ENCODE assay signal across 31 cellular contexts in genomic region chr6:119040229-119040628, GRCh38.
"Had no signal": no experiment of that assay in that cellular context is flagged by ENCODE, and none has a peak within 500 bp of the region (broad histone marks: within the 10 kb centered on the region; RNA-seq: fewer than 3 reads in every experiment).

No MANE protein-coding gene starts in this region.

- H3K9me3 ChIP-seq: breast epithelium, gastrocnemius medialis, ovary, SK-N-SH, suprapubic skin, tibial artery had no signal

- H2AFZ ChIP-seq: hepatocyte had no signal

- H3K27ac ChIP-seq: breast epithelium, epithelial cell of prostate, gastrocnemius medialis, hepatocyte, ovary, skin epidermis, suprapubic skin, tibial artery had no signal

- H3K79me2 ChIP-seq: hepatocyte had no signal

- H3K4me3 ChIP-seq: breast epithelium, gastrocnemius medialis, hepatocyte, ovary, skin epidermis, suprapubic skin, tibial artery had no signal

- H3K27me3 Mint-ChIP-seq: activated CD8-positive, alpha-beta memory T cell treated with anti-CD3 and anti-CD28 coated beads, Interleukin-2, amount 10 ng/mL, durations not matched to agents 7 days and 5 days; activated naive CD4-positive, alpha-beta T cell treated with anti-CD3 and anti-CD28 coated beads, Interleukin-2, amount 50 U/mL, for 24 hours; dendritic cell treated with granulocyte-macrophage colony-stimulating factor and Interleukin-4, amounts not matched to agents 40 ng/mL and 50 ng/mL, for 4 days; progenitor cell of endocrine pancreas; stimulated activated naive CD8-positive, alpha-beta T cell treated with anti-CD3 and anti-CD28 coated beads, Interleukin-15, amount 100 ng/mL, for 72 hours had no signal

- H3K4me2 ChIP-seq: hepatocyte, SK-N-SH had no signal

- H3K27me3 ChIP-seq: breast epithelium, gastrocnemius medialis, hepatocyte, ovary, suprapubic skin, tibial artery had no signal

- H3K4me3 Mint-ChIP-seq: activated CD8-positive, alpha-beta memory T cell treated with anti-CD3 and anti-CD28 coated beads, Interleukin-2, amount 10 ng/mL, durations not matched to agents 7 days and 5 days; activated CD8-positive, alpha-beta T cell treated with anti-CD3 and anti-CD28 coated beads, Interleukin-2, amount 10 ng/mL, durations not matched to agents 7 days and 5 days; activated naive CD4-positive, alpha-beta T cell treated with anti-CD3 and anti-CD28 coated beads, Interleukin-2, amount 50 U/mL, for 24 hours; activated naive CD8-positive, alpha-beta T cell treated with anti-CD3 and anti-CD28 coated beads, Interleukin-2, amount 50 U/mL, for 24 hours; central memory CD8-positive, alpha-beta T cell; dendritic cell treated with granulocyte-macrophage colony-stimulating factor and Interleukin-4, amounts not matched to agents 40 ng/mL and 50 ng/mL, for 4 days; mesothelial cell of epicardium; naive thymus-derived CD4-positive, alpha-beta T cell; stimulated activated memory B cell treated with anti-CD40 and anti-IgM and Interleukin-4, amounts not matched to agents 10 μg/mL and 1 μg/mL and 100 μg/mL, for 72 hours; stimulated activated naive CD8-positive, alpha-beta T cell treated with anti-CD3 and anti-CD28 coated beads, Interleukin-15, amount 100 ng/mL, for 72 hours had no signal

- DNase-seq: activated CD4-positive, alpha-beta T cell treated with anti-CD3 and anti-CD28 coated beads for 1 hour; activated CD4-positive, alpha-beta T cell treated with anti-CD3 and anti-CD28 coated beads, Interleukin-2, amount 50 U/mL, for 1 hour; activated CD8-positive, alpha-beta memory T cell treated with anti-CD3 and anti-CD28 coated beads, Interleukin-2, amount 10 ng/mL, durations not matched to agents 7 days and 5 days; activated CD8-positive, alpha-beta T cell treated with anti-CD3 and anti-CD28 coated beads, Interleukin-2, amount 10 ng/mL, durations not matched to agents 7 days and 5 days; activated naive CD8-positive, alpha-beta T cell treated with anti-CD3 and anti-CD28 coated beads, Interleukin-2, amount 50 U/mL, for 24 hours; activated T-cell treated with anti-CD3 and anti-CD28 coated beads, Interleukin-2, amount 50 U/mL, for 48 hours; amygdala; gastrocnemius medialis; mammary epithelial cell; naive thymus-derived CD4-positive, alpha-beta T cell; ovary; retina; SK-N-SH; stimulated activated CD4-positive, alpha-beta T cell treated with anti-CD3 and anti-CD28 coated beads, Interleukin-4, amount 100 ng/mL, for 24 hours; stimulated activated naive CD8-positive, alpha-beta T cell treated with anti-CD3 and anti-CD28 coated beads, Interleukin-15, amount 100 ng/mL, for 72 hours; T-helper 2 cell; tibial artery had no signal

- ATAC-seq: activated CD8-positive, alpha-beta memory T cell treated with anti-CD3 and anti-CD28 coated beads, Interleukin-2, amount 10 ng/mL, durations not matched to agents 7 days and 5 days; activated CD8-positive, alpha-beta T cell treated with anti-CD3 and anti-CD28 coated beads, Interleukin-2, amount 10 ng/mL, durations not matched to agents 7 days and 5 days; activated naive CD8-positive, alpha-beta T cell treated with anti-CD3 and anti-CD28 coated beads, Interleukin-2, amount 50 U/mL, for 24 hours; gastrocnemius medialis; left lobe of liver; naive thymus-derived CD4-positive, alpha-beta T cell; sciatic nerve; stimulated activated memory B cell treated with anti-CD40 and anti-IgM and Interleukin-4, amounts not matched to agents 10 μg/mL and 1 μg/mL and 100 μg/mL, for 72 hours; stimulated activated naive CD8-positive, alpha-beta T cell treated with anti-CD3 and anti-CD28 coated beads, Interleukin-15, amount 100 ng/mL, for 72 hours had no signal

- H3K4me1 Mint-ChIP-seq: central memory CD8-positive, alpha-beta T cell; stimulated activated memory B cell treated with anti-CD40 and anti-IgM and Interleukin-4, amounts not matched to agents 10 μg/mL and 1 μg/mL and 100 μg/mL, for 72 hours had no signal

- H3K36me3 ChIP-seq: breast epithelium, gastrocnemius medialis, ovary, suprapubic skin, tibial artery had no signal

- H3K9ac ChIP-seq: SK-N-SH had no signal

- H3K36me3 Mint-ChIP-seq: activated CD8-positive, alpha-beta memory T cell treated with anti-CD3 and anti-CD28 coated beads, Interleukin-2, amount 10 ng/mL, durations not matched to agents 7 days and 5 days had no signal

- H3K9me3 Mint-ChIP-seq: activated naive CD4-positive, alpha-beta T cell treated with anti-CD3 and anti-CD28 coated beads, Interleukin-2, amount 50 U/mL, for 24 hours; activated naive CD8-positive, alpha-beta T cell treated with anti-CD3 and anti-CD28 coated beads, Interleukin-2, amount 50 U/mL, for 24 hours; activated T-helper 2 cell treated with anti-CD3 and anti-CD28 coated beads, Interferon-gamma antibody, Interleukin-2, Interleukin-4, amounts not matched to agents 10 μg/mL and 5 μg/mL and 100 μg/mL, durations not matched to agents 14 hours and 24 hours and 36 hours; central memory CD8-positive, alpha-beta T cell; mesothelial cell of epicardium; stimulated activated naive CD8-positive, alpha-beta T cell treated with anti-CD3 and anti-CD28 coated beads, Interleukin-15, amount 100 ng/mL, for 72 hours had no signal

- H3K4me1 ChIP-seq: breast epithelium, gastrocnemius medialis had no signal

- H3K27ac Mint-ChIP-seq: activated CD8-positive, alpha-beta memory T cell treated with anti-CD3 and anti-CD28 coated beads, Interleukin-2, amount 10 ng/mL, durations not matched to agents 7 days and 5 days; activated CD8-positive, alpha-beta T cell treated with anti-CD3 and anti-CD28 coated beads, Interleukin-2, amount 10 ng/mL, durations not matched to agents 7 days and 5 days; activated naive CD4-positive, alpha-beta T cell treated with anti-CD3 and anti-CD28 coated beads, Interleukin-2, amount 50 U/mL, for 24 hours; activated naive CD8-positive, alpha-beta T cell treated with anti-CD3 and anti-CD28 coated beads, Interleukin-2, amount 50 U/mL, for 24 hours; activated T-helper 2 cell treated with anti-CD3 and anti-CD28 coated beads, Interferon-gamma antibody, Interleukin-2, Interleukin-4, amounts not matched to agents 10 μg/mL and 5 μg/mL and 100 μg/mL, durations not matched to agents 14 hours and 24 hours and 36 hours; dendritic cell treated with granulocyte-macrophage colony-stimulating factor and Interleukin-4, amounts not matched to agents 40 ng/mL and 50 ng/mL, for 4 days; mesothelial cell of epicardium; naive thymus-derived CD4-positive, alpha-beta T cell; stimulated activated memory B cell treated with anti-CD40 and anti-IgM and Interleukin-4, amounts not matched to agents 10 μg/mL and 1 μg/mL and 100 μg/mL, for 72 hours; stimulated activated naive CD8-positive, alpha-beta T cell treated with anti-CD3 and anti-CD28 coated beads, Interleukin-15, amount 100 ng/mL, for 72 hours had no signal
